Comparison of ENCODE assay signal across 15 cellular contexts in genomic region chr4:139278450-139278849, GRCh38. TPM values are rescaled to one million over a fixed set of nuclear protein-coding genes. Genes with fewer than 3 reads are reported as not detected.
DNase-seq lines count a peak whose midpoint lies in the region; ATAC-seq and TF ChIP-seq lines count a peak whose summit lies in the region.
"Had no signal": no experiment of that assay in that cellular context is flagged by ENCODE, and none has a peak within 500 bp of the region (broad histone marks: within the 10 kb centered on the region; RNA-seq: fewer than 3 reads in every experiment).

No MANE protein-coding gene starts in this region.

- H3K4me3 Mint-ChIP-seq in activated naive CD4-positive, alpha-beta T cell treated with anti-CD3 and anti-CD28 coated beads, Interleukin-2, amount 50 U/mL, for 24 hours: peak overlapping the region; percentile 82
- H3K4me3 Mint-ChIP-seq in activated T-helper 17 cell treated with anti-CD3 and anti-CD28 coated beads, Interleukin-2, amount 50 U/mL, for 72 hours: peak overlapping the region; percentile 78
- peak overlapping the region; percentile 81 to 92 for H3K4me3 Mint-ChIP-seq in stimulated activated naive CD8-positive, alpha-beta T cell treated with anti-CD3 and anti-CD28 coated beads, Interleukin-15, amount 100 ng/mL, for 72 hours

- H3K4me1 ChIP-seq in iPS-18a (ENCODE audit: control insufficient read depth, low read depth, low read length): peaks cover 13% of the 10 kb centered on the region
- H3K4me1 ChIP-seq in aorta (ENCODE audit: control insufficient read depth in 1 of 2, insufficient read depth in 2 of 2, low read length in 2 of 2): peaks cover 0 to 5% of the 10 kb centered on the region in 2 donors
- H3K4me1 ChIP-seq in upper lobe of right lung: peaks cover 15% of the 10 kb centered on the region

- no peak for ATAC-seq in activated T-helper 17 cell treated with anti-CD3 and anti-CD28 coated beads, Interleukin-2, amount 50 U/mL, for 72 hours (replicated peaks)
- no peak for ATAC-seq in stimulated activated naive CD8-positive, alpha-beta T cell treated with anti-CD3 and anti-CD28 coated beads, Interleukin-15, amount 100 ng/mL, for 72 hours
- ATAC-seq in aorta (ENCODE audit: low FRiP score) (no peak), upper lobe of right lung (no peak), GM18907 (IDR thresholded peaks at IDR 0.05; ENCODE audit: unreplicated experiment) (no peak)

- intact Hi-C loops in aorta (cut with DNase I) (loop anchor here in 1 of 2 donors (5.0 kb wide), 1 partner anchor 36 kb away; no protein-coding TSS in a partner anchor), upper lobe of right lung (cut with DNase I) (no loop called here)

- 93 to 95% methylated on average over 16 of the region's 16 CpGs for WGBS in aorta, 2 donors

- H3K27ac ChIP-seq in iPS-18a (ENCODE audit: low read length) (no peak overlapping the region), aorta (ENCODE audit: low read depth in 1 of 2, low read length in 2 of 2) (no peak overlapping the region), upper lobe of right lung (no peak overlapping the region)
- H3K27ac ChIP-seq: tibial nerve had no signal

- H3K27ac Mint-ChIP-seq in activated naive CD4-positive, alpha-beta T cell treated with anti-CD3 and anti-CD28 coated beads, Interleukin-2, amount 50 U/mL, for 24 hours: no peak overlapping the region
- no peak overlapping the region for H3K27ac Mint-ChIP-seq in activated T-helper 17 cell treated with anti-CD3 and anti-CD28 coated beads, Interleukin-2, amount 50 U/mL, for 72 hours
- H3K27ac Mint-ChIP-seq in stimulated activated naive CD8-positive, alpha-beta T cell treated with anti-CD3 and anti-CD28 coated beads, Interleukin-15, amount 100 ng/mL, for 72 hours: no peak overlapping the region

- H3K4me3 ChIP-seq in iPS-18a (ENCODE audit: low read length): peak overlapping the region; percentile 70
- H3K4me3 ChIP-seq in aorta (ENCODE audit: low read length in 2 of 2): no peak overlapping the region
- H3K4me3 ChIP-seq in upper lobe of right lung: no peak overlapping the region

- DNase-seq in activated naive CD4-positive, alpha-beta T cell treated with anti-CD3 and anti-CD28 coated beads, Interleukin-2, amount 50 U/mL, for 16 hours: no peak
- no peak for DNase-seq in stimulated activated naive CD8-positive, alpha-beta T cell treated with anti-CD3 and anti-CD28 coated beads, Interleukin-15, amount 100 ng/mL, for 72 hours
- no peak for DNase-seq in aorta
- no peak for DNase-seq in upper lobe of right lung
- DNase-seq: activated effector memory CD4-positive, alpha-beta T cell treated with anti-CD3 and anti-CD28 coated beads, Interleukin-2, amount 50 U/mL, for 16 hours; DMS79 treated with DMSO at 0.1 percent for 48 hours; NCI-H1417 treated with DMSO at 0.1 percent for 48 hours; NCI-H446; OCI-M1; posterior cingulate gyrus had no signal

- H3K9ac ChIP-seq in iPS-18a (ENCODE audit: low read length): no peak overlapping the region

- H3K9me3 ChIP-seq in iPS-18a (ENCODE audit: control insufficient read depth, low read depth, low read length) (no peaks in the 10 kb centered on the region), aorta (ENCODE audit: control insufficient read depth, low read length) (no peaks in the 10 kb centered on the region), upper lobe of right lung (no peaks in the 10 kb centered on the region)
- H3K9me3 ChIP-seq: tibial nerve had no signal

- H3K27me3 ChIP-seq in iPS-18a (ENCODE audit: control insufficient read depth, insufficient read depth, low read length) (peaks cover 64% of the 10 kb centered on the region), aorta (ENCODE audit: control insufficient read depth in 1 of 2, insufficient read depth in 2 of 2, low read length in 1 of 2) (no peaks in the 10 kb centered on the region), upper lobe of right lung (peaks cover 46% of the 10 kb centered on the region)

- H3K9me3 Mint-ChIP-seq in activated naive CD4-positive, alpha-beta T cell treated with anti-CD3 and anti-CD28 coated beads, Interleukin-2, amount 50 U/mL, for 24 hours: no peaks in the 10 kb centered on the region
- H3K9me3 Mint-ChIP-seq in activated T-helper 17 cell treated with anti-CD3 and anti-CD28 coated beads, Interleukin-2, amount 50 U/mL, for 72 hours: no peaks in the 10 kb centered on the region
- no peaks in the 10 kb centered on the region for H3K9me3 Mint-ChIP-seq in stimulated activated naive CD8-positive, alpha-beta T cell treated with anti-CD3 and anti-CD28 coated beads, Interleukin-15, amount 100 ng/mL, for 72 hours

- no peaks in the 10 kb centered on the region for H3K36me3 ChIP-seq in iPS-18a (ENCODE audit: control insufficient read depth, low read depth, low read length)
- H3K36me3 ChIP-seq in aorta (ENCODE audit: control insufficient read depth in 1 of 2, insufficient read depth in 2 of 2, low read length in 1 of 2): no peaks in the 10 kb centered on the region
- H3K36me3 ChIP-seq in upper lobe of right lung: no peaks in the 10 kb centered on the region
- H3K36me3 ChIP-seq: tibial nerve had no signal

- peaks cover 14% of the 10 kb centered on the region for H3K4me1 Mint-ChIP-seq in activated naive CD4-positive, alpha-beta T cell treated with anti-CD3 and anti-CD28 coated beads, Interleukin-2, amount 50 U/mL, for 24 hours
- H3K4me1 Mint-ChIP-seq in activated T-helper 17 cell treated with anti-CD3 and anti-CD28 coated beads, Interleukin-2, amount 50 U/mL, for 72 hours: peaks cover 6% of the 10 kb centered on the region
- H3K4me1 Mint-ChIP-seq in stimulated activated naive CD8-positive, alpha-beta T cell treated with anti-CD3 and anti-CD28 coated beads, Interleukin-15, amount 100 ng/mL, for 72 hours: peaks cover 19% of the 10 kb centered on the region

- peaks cover 31% of the 10 kb centered on the region for H3K27me3 Mint-ChIP-seq in activated naive CD4-positive, alpha-beta T cell treated with anti-CD3 and anti-CD28 coated beads, Interleukin-2, amount 50 U/mL, for 24 hours
- H3K27me3 Mint-ChIP-seq in activated T-helper 17 cell treated with anti-CD3 and anti-CD28 coated beads, Interleukin-2, amount 50 U/mL, for 72 hours: peaks cover 33% of the 10 kb centered on the region
- peaks cover 56% of the 10 kb centered on the region for H3K27me3 Mint-ChIP-seq in stimulated activated naive CD8-positive, alpha-beta T cell treated with anti-CD3 and anti-CD28 coated beads, Interleukin-15, amount 100 ng/mL, for 72 hours

- TF ChIP-seq CTCF in upper lobe of right lung (IDR thresholded peaks at IDR 0.05): no peak

- H3K36me3 Mint-ChIP-seq in activated naive CD4-positive, alpha-beta T cell treated with anti-CD3 and anti-CD28 coated beads, Interleukin-2, amount 50 U/mL, for 24 hours: peaks cover 2% of the 10 kb centered on the region
- H3K36me3 Mint-ChIP-seq in activated T-helper 17 cell treated with anti-CD3 and anti-CD28 coated beads, Interleukin-2, amount 50 U/mL, for 72 hours (ENCODE audit: low read depth): no peaks in the 10 kb centered on the region

RNA-seq across cellular contexts. Expression of gene MGARP, which starts 1.6 kb away (rescaled TPM):
- total RNA-seq in activated T-helper 17 cell treated with anti-CD3 and anti-CD28 coated beads, Interleukin-2, amount 50 U/mL, for 72 hours: under 1 TPM in 1 of 2 donors, not detected in 1; 0.98 TPM
- 1 to 10 TPM; 2.2 to 3.7 TPM for total RNA-seq in aorta
- 10 to 100 TPM in 1 of 2 donors, 1 to 10 TPM in 1; 8.9 to 17.6 TPM for polyA plus RNA-seq in aorta
- 0.75 TPM for total RNA-seq in upper lobe of right lung

RNA-seq across cellular contexts. Expression of gene NAA15, which starts 22.9 kb away (rescaled TPM):
- 100 to 1,000 TPM in 1 of 2 donors, 10 to 100 TPM in 1; 54.2 to 106 TPM for total RNA-seq in activated T-helper 17 cell treated with anti-CD3 and anti-CD28 coated beads, Interleukin-2, amount 50 U/mL, for 72 hours
- total RNA-seq in aorta: 10 to 100 TPM; 42.8 to 45.4 TPM
- 1 to 10 TPM; 4.9 to 8.1 TPM for polyA plus RNA-seq in aorta
- total RNA-seq in upper lobe of right lung: 38.5 TPM

RNA-seq across cellular contexts. Expression of gene NDUFC1, which starts 23.8 kb away (rescaled TPM):
- total RNA-seq in activated T-helper 17 cell treated with anti-CD3 and anti-CD28 coated beads, Interleukin-2, amount 50 U/mL, for 72 hours: 10 to 100 TPM; 34.9 to 43.6 TPM
- 10 to 100 TPM; 38.8 to 41.9 TPM for total RNA-seq in aorta
- polyA plus RNA-seq in aorta: 100 to 1,000 TPM in 1 of 2 donors, 10 to 100 TPM in 1; 95.7 to 104 TPM
- total RNA-seq in upper lobe of right lung: 52.9 TPM
